In genomic region chr10:42875792-42876191, GRCh38 we compare ENCODE assay signal across 14 cellular contexts.
A peak's percentile ranks its signal among the peaks of the same experiment; 100 is the strongest.
DNase-seq lines count a peak whose midpoint lies in the region; ATAC-seq and TF ChIP-seq lines count a peak whose summit lies in the region.
"Had no signal": no experiment of that assay in that cellular context is flagged by ENCODE, and none has a peak within 500 bp of the region (broad histone marks: within the 10 kb centered on the region; RNA-seq: fewer than 3 reads in every experiment).

No MANE protein-coding gene starts in this region.

- H3K36me3 ChIP-seq in MG63: no peaks in the 10 kb centered on the region

- no peaks in the 10 kb centered on the region for H3K27me3 ChIP-seq in MG63

- H3K36me3 Mint-ChIP-seq in nephron progenitor cell (ENCODE audit: low read depth): no peaks in the 10 kb centered on the region
- H3K36me3 Mint-ChIP-seq: activated naive CD4-positive, alpha-beta T cell treated with anti-CD3 and anti-CD28 coated beads, Interleukin-2, amount 50 U/mL, for 24 hours; naive B cell had no signal

- ATAC-seq in GM19328 (IDR thresholded peaks at IDR 0.05; ENCODE audit: unreplicated experiment): no peak
- ATAC-seq: stimulated activated naive CD8-positive, alpha-beta T cell treated with anti-CD3 and anti-CD28 coated beads, Interleukin-15, amount 100 ng/mL, for 72 hours had no signal

- H3K4me3 Mint-ChIP-seq in nephron progenitor cell: no peak overlapping the region
- H3K4me3 Mint-ChIP-seq: activated naive CD4-positive, alpha-beta T cell treated with anti-CD3 and anti-CD28 coated beads, Interleukin-2, amount 50 U/mL, for 24 hours; naive B cell; stimulated activated naive CD8-positive, alpha-beta T cell treated with anti-CD3 and anti-CD28 coated beads, Interleukin-15, amount 100 ng/mL, for 72 hours had no signal

- no peaks in the 10 kb centered on the region for H3K9me3 ChIP-seq in MG63

- TF ChIP-seq CTCF in nephron progenitor cell (IDR thresholded peaks at IDR 0.05): no peak

- H3K4me1 Mint-ChIP-seq in nephron progenitor cell: peaks cover 17% of the 10 kb centered on the region
- H3K4me1 Mint-ChIP-seq: activated naive CD4-positive, alpha-beta T cell treated with anti-CD3 and anti-CD28 coated beads, Interleukin-2, amount 50 U/mL, for 24 hours; naive B cell; stimulated activated naive CD8-positive, alpha-beta T cell treated with anti-CD3 and anti-CD28 coated beads, Interleukin-15, amount 100 ng/mL, for 72 hours had no signal

- H3K27ac Mint-ChIP-seq in nephron progenitor cell: peak overlapping the region; percentile 53
- H3K27ac Mint-ChIP-seq: activated naive CD4-positive, alpha-beta T cell treated with anti-CD3 and anti-CD28 coated beads, Interleukin-2, amount 50 U/mL, for 24 hours; naive B cell had no signal

- H3K4me3 ChIP-seq in MG63: no peak overlapping the region

- peaks cover 7% of the 10 kb centered on the region for H3K9me3 Mint-ChIP-seq in nephron progenitor cell
- H3K9me3 Mint-ChIP-seq: activated naive CD4-positive, alpha-beta T cell treated with anti-CD3 and anti-CD28 coated beads, Interleukin-2, amount 50 U/mL, for 24 hours; stimulated activated naive CD8-positive, alpha-beta T cell treated with anti-CD3 and anti-CD28 coated beads, Interleukin-15, amount 100 ng/mL, for 72 hours had no signal

- peak; percentile 75 for DNase-seq in EH (ENCODE audit: low read depth)
- peak; percentile 22 for DNase-seq in MG63
- DNase-seq in fibroblast of peridontal ligament (ENCODE audit: extremely low read depth): peak; percentile 4
- no peak for DNase-seq in nephron progenitor cell
- DNase-seq in GM19238 (ENCODE audit: insufficient read length, low spot score): no peak
- DNase-seq in superior temporal gyrus (ENCODE audit: extremely low spot score): no peak
- no peak for DNase-seq in NCI-H128 (lab: John Stamatoyannopoulos, UW; ENCODE audit: unreplicated experiment)
- DNase-seq: KG1; naive B cell; NCI-H1694 treated with DMSO at 0.1 percent for 48 hours; retina; stimulated activated naive CD8-positive, alpha-beta T cell treated with anti-CD3 and anti-CD28 coated beads, Interleukin-15, amount 100 ng/mL, for 72 hours had no signal

- H3K27me3 Mint-ChIP-seq in nephron progenitor cell (ENCODE audit: low read depth, poor library complexity): peaks cover 20% of the 10 kb centered on the region
- H3K27me3 Mint-ChIP-seq: activated naive CD4-positive, alpha-beta T cell treated with anti-CD3 and anti-CD28 coated beads, Interleukin-2, amount 50 U/mL, for 24 hours; stimulated activated naive CD8-positive, alpha-beta T cell treated with anti-CD3 and anti-CD28 coated beads, Interleukin-15, amount 100 ng/mL, for 72 hours had no signal

Comparison
In these comparisons a context has a peak if more than half of its experiments do, and no peak if none do; other contexts are left out.
1. DNase-seq: peak in EH (single experiment), MG63 (single experiment) and fibroblast of peridontal ligament (single experiment); none in nephron progenitor cell (single experiment), GM19238 (single experiment), superior temporal gyrus (single experiment) and NCI-H128 (single experiment).